In the genomic region with DNA sequence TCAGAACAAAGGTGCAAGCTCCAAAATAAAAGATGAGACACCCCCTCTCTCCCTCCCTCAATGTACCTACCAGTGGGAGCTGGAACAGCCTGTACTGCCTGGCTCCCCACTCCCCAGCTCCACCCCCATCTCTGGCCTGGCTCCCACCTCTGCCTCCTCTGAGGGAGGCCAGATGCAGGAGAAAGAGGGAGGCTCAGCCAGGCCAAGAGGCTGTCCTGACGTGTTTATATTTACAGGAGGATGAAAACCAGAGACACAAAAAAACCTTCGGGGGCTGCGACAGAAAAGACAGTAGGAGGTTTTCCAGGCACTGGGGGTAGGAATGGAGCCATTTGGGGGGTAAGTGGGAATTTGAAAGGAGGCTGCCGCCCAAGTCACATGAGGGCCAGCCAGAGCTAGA, we compare ENCODE assay signal across 10 cellular contexts. TPM values are rescaled to one million over a fixed set of nuclear protein-coding genes. Genes with fewer than 3 reads are reported as not detected.
A peak's percentile ranks its signal among the peaks of the same experiment; 100 is the strongest.
DNase-seq lines count a peak whose midpoint lies in the region; ATAC-seq lines count a peak whose summit lies in the region.
"Had no signal": no experiment of that assay in that cellular context is flagged by ENCODE, and none has a peak within 500 bp of the region (broad histone marks: within the 10 kb centered on the region; RNA-seq: fewer than 3 reads in every experiment).

No MANE protein-coding gene starts in this region.

- H3K27ac ChIP-seq in muscle layer of duodenum (ENCODE audit: low read length): peak overlapping the region; percentile 91
- peak overlapping the region; percentile 37 for H3K27ac ChIP-seq in subcutaneous abdominal adipose tissue (ENCODE audit: low read depth, low read length)

- peak overlapping the region; percentile 24 for H3K27ac Mint-ChIP-seq in activated T-cell treated with anti-CD3 and anti-CD28 coated beads, Interleukin-2, amount 50 U/mL, for 72 hours
- H3K27ac Mint-ChIP-seq in activated naive CD8-positive, alpha-beta T cell treated with anti-CD3 and anti-CD28 coated beads, Interleukin-2, amount 50 U/mL, for 24 hours: peak overlapping the region; percentile 23
- H3K27ac Mint-ChIP-seq: activated CD4-positive, alpha-beta memory T cell treated with anti-CD3 and anti-CD28 coated beads for 36 hours had no signal

- no peak for ATAC-seq in activated T-cell treated with anti-CD3 and anti-CD28 coated beads, Interleukin-2, amount 50 U/mL, for 72 hours (replicated peaks in 1 of 2)
- ATAC-seq in activated naive CD8-positive, alpha-beta T cell treated with anti-CD3 and anti-CD28 coated beads, Interleukin-2, amount 50 U/mL, for 24 hours: no peak
- no peak for ATAC-seq in HG03039 (IDR thresholded peaks at IDR 0.05; ENCODE audit: unreplicated experiment)
- no peak for ATAC-seq in GM18907 (IDR thresholded peaks at IDR 0.05; ENCODE audit: unreplicated experiment)

- H3K4me1 ChIP-seq in muscle layer of duodenum (ENCODE audit: control insufficient read depth in 1 of 2, insufficient read depth in 2 of 2, low read length in 2 of 2): peaks cover 0 to 40% of the 10 kb centered on the region in 2 donors
- H3K4me1 ChIP-seq in subcutaneous abdominal adipose tissue (ENCODE audit: control insufficient read depth in 5 of 5, insufficient read depth in 5 of 5, low read length in 5 of 5): no peaks in the 10 kb centered on the region

- DNase-seq in activated T-cell treated with anti-CD3 and anti-CD28 coated beads, Interleukin-2, amount 50 U/mL, for 72 hours: no peak
- DNase-seq in activated T-cell treated with anti-CD3 and anti-CD28 coated beads, Interleukin-2, amount 50 U/mL, for 48 hours: no peak
- no peak for DNase-seq in activated naive CD8-positive, alpha-beta T cell treated with anti-CD3 and anti-CD28 coated beads, Interleukin-2, amount 50 U/mL, for 24 hours
- no peak for DNase-seq in stimulated activated CD4-positive, alpha-beta T cell treated with anti-CD3 and anti-CD28 coated beads, Interleukin-4, amount 100 ng/mL, for 1 hour
- DNase-seq: activated CD4-positive, alpha-beta memory T cell treated with anti-CD3 and anti-CD28 coated beads for 36 hours; Karpas-422 had no signal

- H3K27me3 ChIP-seq in muscle layer of duodenum (ENCODE audit: low read depth, low read length): no peaks in the 10 kb centered on the region
- peaks cover 0 to 3% (median 0%) of the 10 kb centered on the region in 5 donors for H3K27me3 ChIP-seq in subcutaneous abdominal adipose tissue (ENCODE audit: control insufficient read depth in 5 of 5, insufficient read depth in 4 of 5, low read length in 5 of 5)

- no peak overlapping the region for H3K4me3 Mint-ChIP-seq in activated T-cell treated with anti-CD3 and anti-CD28 coated beads, Interleukin-2, amount 50 U/mL, for 72 hours
- H3K4me3 Mint-ChIP-seq in activated naive CD8-positive, alpha-beta T cell treated with anti-CD3 and anti-CD28 coated beads, Interleukin-2, amount 50 U/mL, for 24 hours: no peak overlapping the region
- H3K4me3 Mint-ChIP-seq: activated CD4-positive, alpha-beta memory T cell treated with anti-CD3 and anti-CD28 coated beads for 36 hours had no signal

- H3K36me3 ChIP-seq in muscle layer of duodenum (ENCODE audit: control insufficient read depth in 1 of 2, insufficient read depth in 2 of 2, low read length in 2 of 2) (peaks cover 0 to 8% of the 10 kb centered on the region in 2 donors), subcutaneous abdominal adipose tissue (ENCODE audit: control insufficient read depth in 5 of 5, insufficient read depth in 5 of 5, low read length in 5 of 5) (peaks cover 0 to 2% (median 0%) of the 10 kb centered on the region in 5 donors)

- H3K27me3 Mint-ChIP-seq in activated T-cell treated with anti-CD3 and anti-CD28 coated beads, Interleukin-2, amount 50 U/mL, for 72 hours (ENCODE audit: low read depth): no peaks in the 10 kb centered on the region
- no peaks in the 10 kb centered on the region for H3K27me3 Mint-ChIP-seq in activated naive CD8-positive, alpha-beta T cell treated with anti-CD3 and anti-CD28 coated beads, Interleukin-2, amount 50 U/mL, for 24 hours
- H3K27me3 Mint-ChIP-seq: activated CD4-positive, alpha-beta memory T cell treated with anti-CD3 and anti-CD28 coated beads for 36 hours had no signal

- no peak overlapping the region for H3K9ac ChIP-seq in subcutaneous abdominal adipose tissue (ENCODE audit: low read length in 5 of 5)

- H3K9me3 Mint-ChIP-seq in activated T-cell treated with anti-CD3 and anti-CD28 coated beads, Interleukin-2, amount 50 U/mL, for 72 hours: peaks cover 0 to 2% of the 10 kb centered on the region in 2 donors
- H3K9me3 Mint-ChIP-seq in activated naive CD8-positive, alpha-beta T cell treated with anti-CD3 and anti-CD28 coated beads, Interleukin-2, amount 50 U/mL, for 24 hours: no peaks in the 10 kb centered on the region
- H3K9me3 Mint-ChIP-seq: activated CD4-positive, alpha-beta memory T cell treated with anti-CD3 and anti-CD28 coated beads for 36 hours had no signal

- peaks cover 11% of the 10 kb centered on the region for H3K4me1 Mint-ChIP-seq in activated T-cell treated with anti-CD3 and anti-CD28 coated beads, Interleukin-2, amount 50 U/mL, for 72 hours (ENCODE audit: low read depth)
- H3K4me1 Mint-ChIP-seq in activated naive CD8-positive, alpha-beta T cell treated with anti-CD3 and anti-CD28 coated beads, Interleukin-2, amount 50 U/mL, for 24 hours: peaks cover 10% of the 10 kb centered on the region

- H3K4me3 ChIP-seq in muscle layer of duodenum (ENCODE audit: low read depth in 1 of 2, low read length in 2 of 2) (peak overlapping the region in 1 of 2 donors; percentile 32), subcutaneous abdominal adipose tissue (ENCODE audit: low read depth in 1 of 5, low read length in 5 of 5) (no peak overlapping the region)

- peaks cover 5 to 7% of the 10 kb centered on the region in 2 donors for H3K36me3 Mint-ChIP-seq in activated T-cell treated with anti-CD3 and anti-CD28 coated beads, Interleukin-2, amount 50 U/mL, for 72 hours (ENCODE audit: insufficient read depth in 2 of 2)
- peaks cover 11% of the 10 kb centered on the region for H3K36me3 Mint-ChIP-seq in activated naive CD8-positive, alpha-beta T cell treated with anti-CD3 and anti-CD28 coated beads, Interleukin-2, amount 50 U/mL, for 24 hours (ENCODE audit: low read depth)

- no peaks in the 10 kb centered on the region for H3K9me3 ChIP-seq in muscle layer of duodenum (ENCODE audit: control insufficient read depth in 1 of 2, low read length in 2 of 2)
- no peaks in the 10 kb centered on the region for H3K9me3 ChIP-seq in subcutaneous abdominal adipose tissue (ENCODE audit: control insufficient read depth in 5 of 5, low read length in 5 of 5)

RNA-seq across cellular contexts. Expression of gene ARHGEF18, which starts 19.7 kb away (rescaled TPM):
- total RNA-seq in activated T-cell treated with anti-CD3 and anti-CD28 coated beads, Interleukin-2, amount 50 U/mL, for 72 hours: 10 to 100 TPM; 32.8 to 42.7 TPM
